ENCODE assay signal across 1 cellular context in the genomic region with DNA sequence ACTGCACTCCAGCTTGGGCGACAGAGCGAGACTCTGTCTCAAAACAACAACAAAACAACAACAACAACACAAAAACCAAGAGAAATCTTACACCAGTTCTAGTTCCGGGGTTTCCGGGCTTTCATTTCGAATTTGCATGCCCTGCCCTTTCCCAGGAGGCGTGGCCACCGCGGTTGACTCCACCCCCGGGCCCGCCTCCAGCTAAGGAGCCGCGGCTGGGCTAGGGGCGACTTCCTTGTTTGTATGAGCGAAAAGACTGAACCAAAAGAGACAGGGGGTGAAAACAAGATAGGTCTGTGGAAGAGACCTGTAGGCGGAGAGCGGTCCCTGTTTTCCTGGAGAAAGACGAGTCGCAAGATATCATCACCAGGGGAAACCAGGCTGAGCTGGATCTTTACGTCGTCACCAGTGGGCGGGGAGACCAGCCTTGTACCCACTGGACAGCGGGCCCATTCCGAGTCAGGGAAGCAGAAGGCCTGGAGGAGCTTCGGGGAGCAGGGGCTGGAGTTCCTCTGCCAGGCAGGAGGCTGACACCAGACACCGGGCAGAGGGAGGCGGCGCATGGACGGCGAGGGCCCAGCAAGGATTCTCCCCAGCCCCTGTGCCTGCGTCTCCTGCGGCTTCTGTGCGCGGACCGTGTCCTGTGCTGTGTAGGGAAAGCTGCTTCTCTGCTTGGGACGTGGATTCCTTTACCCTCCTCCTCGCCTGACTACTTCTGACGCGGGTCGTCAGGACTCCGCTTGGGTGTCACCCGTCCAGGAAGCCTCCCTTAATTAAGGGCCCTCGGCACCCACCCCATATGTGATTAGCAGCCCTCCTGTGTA.
TF ChIP-seq lines count a peak whose summit lies in the region.

No MANE protein-coding gene starts in this region.

TF ChIP-seq in HEK293, 187 proteins besides CTCF, POLR2A, EP300 and RAD21 (continued from another document and continues in another):
- TF ChIP-seq ZNF664 (tag by site-specific recombination; IDR thresholded peaks at IDR 0.05) = no peak
- no peak for TF ChIP-seq ZNF175 (tag by site-specific recombination; IDR thresholded peaks at IDR 0.05)
- TF ChIP-seq ZNF23 (tag by site-specific recombination; IDR thresholded peaks at IDR 0.05; ENCODE audit: borderline replicate concordance) = no peak
- TF ChIP-seq ZNF791 (tag by site-specific recombination; IDR thresholded peaks at IDR 0.05) = no peak
- no peak for TF ChIP-seq ZNF146 (tag by site-specific recombination; IDR thresholded peaks at IDR 0.05)
- TF ChIP-seq ZNF837 (tag by site-specific recombination; IDR thresholded peaks at IDR 0.05) = peak; percentile 50; the same call in 1 of the 2 replicates
- TF ChIP-seq ZNF76 (tag by site-specific recombination; IDR thresholded peaks at IDR 0.05; ENCODE audit: borderline replicate concordance, low read depth) = peak; percentile 27; the same call in 1 of the 2 replicates
- no peak for TF ChIP-seq ZFP3 (tag by site-specific recombination; IDR thresholded peaks at IDR 0.05; ENCODE audit: low read depth)
- TF ChIP-seq, protein P1, sequence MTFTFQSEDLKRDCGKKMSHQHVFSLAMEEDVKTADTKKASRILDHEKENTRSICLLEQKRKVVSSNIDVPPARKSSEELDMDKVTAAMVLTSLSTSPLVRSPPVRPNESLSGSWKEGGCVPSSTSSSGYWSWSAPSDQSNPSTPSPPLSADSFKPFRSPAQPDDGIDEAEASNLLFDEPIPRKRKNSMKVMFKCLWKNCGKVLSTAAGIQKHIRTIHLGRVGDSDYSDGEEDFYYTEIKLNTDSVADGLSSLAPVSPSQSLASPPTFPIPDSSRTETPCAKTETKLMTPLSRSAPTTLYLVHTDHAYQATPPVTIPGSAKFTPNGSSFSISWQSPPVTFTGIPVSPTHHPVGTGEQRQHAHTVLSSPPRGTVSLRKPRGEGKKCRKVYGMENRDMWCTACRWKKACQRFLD (tag by site-specific recombination; IDR thresholded peaks at IDR 0.05) = no peak
- no peak for TF ChIP-seq ZNF426 (tag by site-specific recombination; IDR thresholded peaks at IDR 0.05)
- TF ChIP-seq ZSCAN18 (tag by site-specific recombination; IDR thresholded peaks at IDR 0.05) = no peak
- no peak for TF ChIP-seq SETDB1 (IDR thresholded peaks at IDR 0.05; ENCODE audit: insufficient read length, low read length)
- no peak for TF ChIP-seq ZNF670 (tag by site-specific recombination; IDR thresholded peaks at IDR 0.05; ENCODE audit: low read depth)
- peak; percentile 98 for TF ChIP-seq PRDM10 (tag by site-specific recombination; IDR thresholded peaks at IDR 0.05)
- TF ChIP-seq, protein P2, sequence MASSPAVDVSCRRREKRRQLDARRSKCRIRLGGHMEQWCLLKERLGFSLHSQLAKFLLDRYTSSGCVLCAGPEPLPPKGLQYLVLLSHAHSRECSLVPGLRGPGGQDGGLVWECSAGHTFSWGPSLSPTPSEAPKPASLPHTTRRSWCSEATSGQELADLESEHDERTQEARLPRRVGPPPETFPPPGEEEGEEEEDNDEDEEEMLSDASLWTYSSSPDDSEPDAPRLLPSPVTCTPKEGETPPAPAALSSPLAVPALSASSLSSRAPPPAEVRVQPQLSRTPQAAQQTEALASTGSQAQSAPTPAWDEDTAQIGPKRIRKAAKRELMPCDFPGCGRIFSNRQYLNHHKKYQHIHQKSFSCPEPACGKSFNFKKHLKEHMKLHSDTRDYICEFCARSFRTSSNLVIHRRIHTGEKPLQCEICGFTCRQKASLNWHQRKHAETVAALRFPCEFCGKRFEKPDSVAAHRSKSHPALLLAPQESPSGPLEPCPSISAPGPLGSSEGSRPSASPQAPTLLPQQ (tag by site-specific recombination; IDR thresholded peaks at IDR 0.05) = peak; percentile 70
- TF ChIP-seq ZNF114 (tag by site-specific recombination; IDR thresholded peaks at IDR 0.05) = no peak
- no peak for TF ChIP-seq MZF1 (tag by site-specific recombination; IDR thresholded peaks at IDR 0.05; ENCODE audit: borderline replicate concordance)
- no peak for TF ChIP-seq ZNF311 (tag by site-specific recombination; IDR thresholded peaks at IDR 0.05; ENCODE audit: borderline replicate concordance)
- TF ChIP-seq ZNF394 (tag by site-specific recombination; IDR thresholded peaks at IDR 0.05; ENCODE audit: borderline replicate concordance) = peak; percentile 84; the same call in 1 of the 2 replicates
- no peak for TF ChIP-seq ZNF292 (tag by site-specific recombination; IDR thresholded peaks at IDR 0.05; ENCODE audit: borderline replicate concordance, low read depth)
- peak; percentile 39; the same call in 1 of the 2 replicates for TF ChIP-seq REPIN1 (tag by site-specific recombination; IDR thresholded peaks at IDR 0.05; ENCODE audit: low read depth)
- TF ChIP-seq ZNF148 (tag by site-specific recombination; IDR thresholded peaks at IDR 0.05; ENCODE audit: borderline replicate concordance) = no peak
- TF ChIP-seq ZNF274 (IDR thresholded peaks at IDR 0.05; ENCODE audit: low read length) = no peak
- TF ChIP-seq ZNF274 (tag by site-specific recombination; IDR thresholded peaks at IDR 0.05; ENCODE audit: borderline replicate concordance) = no peak
- 0 out of 2 replicates have a peak, but pooled peaks have one; percentile 44 for TF ChIP-seq ZNF24 (tag by site-specific recombination; IDR thresholded peaks at IDR 0.05)
- no peak for TF ChIP-seq YY2 (tag by site-specific recombination; IDR thresholded peaks at IDR 0.05)
- peak; percentile 25 for TF ChIP-seq ZNF777 (tag by site-specific recombination; IDR thresholded peaks at IDR 0.05; ENCODE audit: borderline replicate concordance)
- no peak for TF ChIP-seq ZNF211 (tag by site-specific recombination; IDR thresholded peaks at IDR 0.05; ENCODE audit: low read depth)
- TF ChIP-seq ZXDB (tag by site-specific recombination; IDR thresholded peaks at IDR 0.05) = peak; percentile 76
- peak; percentile 57; the same call in 1 of the 2 replicates for TF ChIP-seq ZNF561 (tag by site-specific recombination; IDR thresholded peaks at IDR 0.05; ENCODE audit: borderline replicate concordance)
- TF ChIP-seq ZNF639 (tag by site-specific recombination; IDR thresholded peaks at IDR 0.05) = peak; percentile 43; the same call in 1 of the 2 replicates
- TF ChIP-seq ZNF324 (tag by site-specific recombination; IDR thresholded peaks at IDR 0.05) = 0 out of 2 replicates have a peak, but pooled peaks have one; percentile 33
- TF ChIP-seq ZNF747 (tag by site-specific recombination; IDR thresholded peaks at IDR 0.05) = no peak
- TF ChIP-seq ZNF701 (tag by site-specific recombination; IDR thresholded peaks at IDR 0.05) = no peak
- TF ChIP-seq, protein P3, sequence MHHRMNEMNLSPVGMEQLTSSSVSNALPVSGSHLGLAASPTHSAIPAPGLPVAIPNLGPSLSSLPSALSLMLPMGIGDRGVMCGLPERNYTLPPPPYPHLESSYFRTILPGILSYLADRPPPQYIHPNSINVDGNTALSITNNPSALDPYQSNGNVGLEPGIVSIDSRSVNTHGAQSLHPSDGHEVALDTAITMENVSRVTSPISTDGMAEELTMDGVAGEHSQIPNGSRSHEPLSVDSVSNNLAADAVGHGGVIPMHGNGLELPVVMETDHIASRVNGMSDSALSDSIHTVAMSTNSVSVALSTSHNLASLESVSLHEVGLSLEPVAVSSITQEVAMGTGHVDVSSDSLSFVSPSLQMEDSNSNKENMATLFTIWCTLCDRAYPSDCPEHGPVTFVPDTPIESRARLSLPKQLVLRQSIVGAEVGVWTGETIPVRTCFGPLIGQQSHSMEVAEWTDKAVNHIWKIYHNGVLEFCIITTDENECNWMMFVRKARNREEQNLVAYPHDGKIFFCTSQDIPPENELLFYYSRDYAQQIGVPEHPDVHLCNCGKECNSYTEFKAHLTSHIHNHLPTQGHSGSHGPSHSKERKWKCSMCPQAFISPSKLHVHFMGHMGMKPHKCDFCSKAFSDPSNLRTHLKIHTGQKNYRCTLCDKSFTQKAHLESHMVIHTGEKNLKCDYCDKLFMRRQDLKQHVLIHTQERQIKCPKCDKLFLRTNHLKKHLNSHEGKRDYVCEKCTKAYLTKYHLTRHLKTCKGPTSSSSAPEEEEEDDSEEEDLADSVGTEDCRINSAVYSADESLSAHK (tag by site-specific recombination; IDR thresholded peaks at IDR 0.05) = peak; percentile 41; the same call in 1 of the 2 replicates
- TF ChIP-seq ZNF266 (tag by site-specific recombination; IDR thresholded peaks at IDR 0.05; ENCODE audit: low read depth) = no peak
- TF ChIP-seq ZNF280D (tag by site-specific recombination; IDR thresholded peaks at IDR 0.05) = no peak
- no peak for TF ChIP-seq ZNF157 (tag by site-specific recombination; IDR thresholded peaks at IDR 0.05)
